In genomic region chr12:67430708-67431335, GRCh38 we compare ENCODE assay signal across 11 cellular contexts.
DNase-seq lines count a peak whose midpoint lies in the region; ATAC-seq, FAIRE-seq and TF ChIP-seq lines count a peak whose summit lies in the region.
"Had no signal": no experiment of that assay in that cellular context is flagged by ENCODE, and none has a peak within 500 bp of the region (broad histone marks: within the 10 kb centered on the region; RNA-seq: fewer than 3 reads in every experiment).

No MANE protein-coding gene starts in this region.

- H3K36me3 ChIP-seq in liver (ENCODE audit: control insufficient read depth in 4 of 4, insufficient read depth in 3 of 4, low read depth in 1 of 4, low read length in 3 of 4) (no peaks in the 10 kb centered on the region), HepG2 (replicated peaks in 1 of 2; ENCODE audit: control insufficient read depth in 1 of 2, insufficient read depth in 2 of 2, low read length in 2 of 2) (no peaks in the 10 kb centered on the region), neural cell (ENCODE audit: insufficient read depth, low read length) (no peaks in the 10 kb centered on the region)

- peaks cover 0 to 16% (median 15%) of the 10 kb centered on the region in 4 donors for H3K4me1 ChIP-seq in liver (ENCODE audit: control insufficient read depth in 4 of 4, insufficient read depth in 4 of 4, low read length in 3 of 4)
- H3K4me1 ChIP-seq in HepG2 (ENCODE audit: insufficient read depth, low read length), result peaks cover 57% of the 10 kb centered on the region

- H2AFZ ChIP-seq in HepG2 (ENCODE audit: low read length) (no peak overlapping the region), neural cell (ENCODE audit: low read depth, low read length) (no peak overlapping the region)

- CTCF ChIA-PET in HepG2 (lab: Yijun Ruan, JAX; ENCODE audit: low intra/inter-chr PET ratio, low total read pairs), result no interaction called here

- TF ChIP-seq EP300 in HepG2 (IDR thresholded peaks at IDR 0.05; ENCODE audit: low read depth in 2 of 2, low read length in 2 of 2) (no peak), HepG2 (CRISPR knock-in tag; IDR thresholded peaks at IDR 0.05; ENCODE audit: borderline replicate concordance) (no peak), neural cell (conservative IDR thresholded peaks at IDR 0.05; ENCODE audit: poor library complexity, severe bottlenecking) (no peak)

- no TSS peak for BruUV-seq in HepG2 (replicated peaks; lab: Mats Ljungman, UMichigan)

- no peak overlapping the region for H3K4me3 Mint-ChIP-seq in natural killer cell treated with Interleukin-12 subunit alpha and Interleukin-12 subunit beta and Interleukin-15 and Interleukin-18, amount 100 ng/mL, for 72 hours
- H3K4me3 Mint-ChIP-seq: CD4-positive, CD25-positive, alpha-beta regulatory T cell had no signal

- H3K27me3 Mint-ChIP-seq in natural killer cell treated with Interleukin-12 subunit alpha and Interleukin-12 subunit beta and Interleukin-15 and Interleukin-18, amount 100 ng/mL, for 72 hours, result no peaks in the 10 kb centered on the region

- H3K27ac ChIP-seq in liver (ENCODE audit: low read depth in 1 of 2, low read length in 2 of 2), result peak overlapping the region; percentile 31 to 51
- H3K27ac ChIP-seq in HepG2 (ENCODE audit: extremely low read length, insufficient read depth, low read length), result no peak overlapping the region
- H3K27ac ChIP-seq in neural cell (ENCODE audit: low read length), result no peak overlapping the region

- H3K4me3 ChIP-seq in liver (ENCODE audit: low read depth in 1 of 3, low read length in 3 of 3), result no peak overlapping the region
- H3K4me3 ChIP-seq in HepG2 (replicated peaks in 1 of 3; ENCODE audit: insufficient read depth in 1 of 3, low read depth in 2 of 3, low read length in 3 of 3), result no peak overlapping the region
- no peak overlapping the region for H3K4me3 ChIP-seq in neural cell (ENCODE audit: low read length)

- 39% methylated on average over 9 of the region's 9 CpGs for WGBS in liver
- WGBS in HepG2 (ENCODE audit: low lambda C conversion rate), result 62% methylated on average over 9 of the region's 9 CpGs

- no peak overlapping the region for H3K9ac ChIP-seq in liver (ENCODE audit: low read depth in 1 of 2, low read length in 2 of 2)
- H3K9ac ChIP-seq in HepG2 (ENCODE audit: insufficient read depth, low read depth, low read length), result no peak overlapping the region
- H3K9ac ChIP-seq in neural cell (ENCODE audit: low read length), result no peak overlapping the region

- no peaks in the 10 kb centered on the region for H3K9me3 Mint-ChIP-seq in natural killer cell treated with Interleukin-12 subunit alpha and Interleukin-12 subunit beta and Interleukin-15 and Interleukin-18, amount 100 ng/mL, for 72 hours

- no peak for DNase-seq in HepG2 (ENCODE audit: low spot score)
- peak; percentile 8 for DNase-seq in fibroblast of the conjunctiva (ENCODE audit: low read depth)
- no peak for DNase-seq in SHP77 treated with DMSO at 0.1 percent for 48 hours (lab: John Stamatoyannopoulos, UW)
- DNase-seq in natural killer cell treated with Interleukin-12 subunit alpha and Interleukin-12 subunit beta and Interleukin-15 and Interleukin-18, amount 100 ng/mL, for 72 hours (ENCODE audit: low spot score), result no peak
- DNase-seq in HTR-8/SVneo (ENCODE audit: insufficient read length, low spot score), result no peak
- DNase-seq: activated effector memory CD4-positive, alpha-beta T cell treated with Interleukin-2 at 50 U/mL for 16 hours; CD4-positive, CD25-positive, alpha-beta regulatory T cell; NCI-H526 treated with DMSO at 0.1 percent for 48 hours had no signal

- POLR2A ChIA-PET in HepG2 (lab: Yijun Ruan, JAX), result no interaction called here

- H3K9me2 ChIP-seq in neural cell (ENCODE audit: insufficient read depth, low read length), result no peaks in the 10 kb centered on the region

- H3K27me3 ChIP-seq in liver (ENCODE audit: control insufficient read depth in 4 of 4, insufficient read depth in 4 of 4, low read length in 3 of 4), result no peaks in the 10 kb centered on the region
- H3K27me3 ChIP-seq in HepG2 (ENCODE audit: control insufficient read depth in 1 of 2, insufficient read depth in 2 of 2, low read length in 2 of 2), result no peaks in the 10 kb centered on the region
- H3K27me3 ChIP-seq in neural cell (ENCODE audit: insufficient read depth, low read depth, low read length), result no peaks in the 10 kb centered on the region

- H3K79me2 ChIP-seq in HepG2 (ENCODE audit: insufficient read depth, low read length) (no peaks in the 10 kb centered on the region), neural cell (replicated peaks; ENCODE audit: insufficient read depth, low read length) (no peaks in the 10 kb centered on the region)

- H4K20me1 ChIP-seq in HepG2 (ENCODE audit: insufficient read depth, low read length) (no peaks in the 10 kb centered on the region), neural cell (ENCODE audit: insufficient read depth) (no peaks in the 10 kb centered on the region)

- no peak for TF ChIP-seq CTCF in liver (IDR thresholded peaks at IDR 0.05; ENCODE audit: low read depth, low read length, missing input control)
- no peak for TF ChIP-seq CTCF in HepG2 (CRISPR knock-in tag; IDR thresholded peaks at IDR 0.05)
- TF ChIP-seq CTCF in neural cell (IDR thresholded peaks at IDR 0.05; ENCODE audit: poor library complexity, severe bottlenecking), result peak; percentile 8

- no peak overlapping the region for H3K27ac Mint-ChIP-seq in natural killer cell treated with Interleukin-12 subunit alpha and Interleukin-12 subunit beta and Interleukin-15 and Interleukin-18, amount 100 ng/mL, for 72 hours
- H3K27ac Mint-ChIP-seq: CD4-positive, CD25-positive, alpha-beta regulatory T cell had no signal

- ATAC-seq in HepG2, result no peak
- ATAC-seq in natural killer cell treated with Interleukin-12 subunit alpha and Interleukin-12 subunit beta and Interleukin-15 and Interleukin-18, amount 100 ng/mL, for 72 hours, result no peak
- no peak for ATAC-seq in HG02981 (IDR thresholded peaks at IDR 0.05; ENCODE audit: unreplicated experiment)

- TF ChIP-seq RAD21 in liver (IDR thresholded peaks at IDR 0.05) (peak; percentile 42 to 67), HepG2 (CRISPR knock-in tag; IDR thresholded peaks at IDR 0.05) (no peak), neural cell (conservative IDR thresholded peaks at IDR 0.05) (no peak)

- H3K36me3 Mint-ChIP-seq in natural killer cell treated with Interleukin-12 subunit alpha and Interleukin-12 subunit beta and Interleukin-15 and Interleukin-18, amount 100 ng/mL, for 72 hours, result no peaks in the 10 kb centered on the region
- H3K36me3 Mint-ChIP-seq: CD4-positive, CD25-positive, alpha-beta regulatory T cell had no signal

- intact Hi-C loops in HepG2 (cut with micrococcal nuclease; ENCODE audit: unreplicated experiment), result no loop called here

- H3F3A ChIP-seq in neural cell (ENCODE audit: insufficient read depth, low read length, poor library complexity, severe bottlenecking), result no peaks in the 10 kb centered on the region

- H3K4me2 ChIP-seq in HepG2 (ENCODE audit: low read depth, low read length) (no peak overlapping the region), neural cell (ENCODE audit: low read length) (no peak overlapping the region)

- TF ChIP-seq POLR2A in HepG2 (IDR thresholded peaks at IDR 0.05; ENCODE audit: insufficient read depth in 1 of 2, low read depth in 2 of 2, low read length in 2 of 2), result no peak

- FAIRE-seq in HepG2 (lab: Jason Lieb, UNC) (no peak), HTR-8/SVneo (lab: Jason Lieb, UNC) (no peak)

- in situ Hi-C loops in HepG2 (cut with HindIII; ENCODE audit: extremely low pct_ligation_motif_present, low pct_unique_long_range_greater_than_20kb), result no loop called here

- peaks cover 13% of the 10 kb centered on the region in 2 donors for H3K4me1 Mint-ChIP-seq in natural killer cell treated with Interleukin-12 subunit alpha and Interleukin-12 subunit beta and Interleukin-15 and Interleukin-18, amount 100 ng/mL, for 72 hours (ENCODE audit: low read depth in 2 of 2)

- no peaks in the 10 kb centered on the region for H3K9me3 ChIP-seq in liver (ENCODE audit: control insufficient read depth in 4 of 4, low read length in 3 of 4)
- no peaks in the 10 kb centered on the region for H3K9me3 ChIP-seq in HepG2 (ENCODE audit: low read length)
- H3K9me3 ChIP-seq in neural cell (ENCODE audit: low read length), result no peaks in the 10 kb centered on the region

TF ChIP-seq in HepG2, 621 proteins besides CTCF, POLR2A, EP300 and RAD21 (continues in another document):
- TF ChIP-seq PLSCR1 (CRISPR knock-in tag; IDR thresholded peaks at IDR 0.05; ENCODE audit: borderline replicate concordance) (no peak), SRSF4 (IDR thresholded peaks at IDR 0.05; ENCODE audit: low read depth, low read length, poor library complexity, severe bottlenecking) (no peak), CHD2 (IDR thresholded peaks at IDR 0.05; ENCODE audit: low read depth, low read length) (no peak), DNMT1 (CRISPR knock-in tag; IDR thresholded peaks at IDR 0.05) (no peak), KLF16 (CRISPR knock-in tag; IDR thresholded peaks at IDR 0.05) (no peak)

TF ChIP-seq in neural cell, 6 proteins besides CTCF, POLR2A, EP300 and RAD21 (continues in another document):
- no peak for TF ChIP-seq POLR2AphosphoS5 (IDR thresholded peaks at IDR 0.05)
- TF ChIP-seq MXI1 (conservative IDR thresholded peaks at IDR 0.05; ENCODE audit: poor library complexity, severe bottlenecking), result no peak
- no peak for TF ChIP-seq REST (IDR thresholded peaks at IDR 0.05; ENCODE audit: borderline replicate concordance)
- TF ChIP-seq SMC3 (conservative IDR thresholded peaks at IDR 0.05; ENCODE audit: poor library complexity), result no peak

Comparison
In these comparisons a context has a peak if more than half of its experiments do, and no peak if none do; other contexts are left out.
1. H3K27ac ChIP-seq: peak in liver (2 of 2); none in HepG2 (single experiment) and neural cell (single experiment).